Comparison of ENCODE assay signal across 30 cellular contexts in the genomic region with DNA sequence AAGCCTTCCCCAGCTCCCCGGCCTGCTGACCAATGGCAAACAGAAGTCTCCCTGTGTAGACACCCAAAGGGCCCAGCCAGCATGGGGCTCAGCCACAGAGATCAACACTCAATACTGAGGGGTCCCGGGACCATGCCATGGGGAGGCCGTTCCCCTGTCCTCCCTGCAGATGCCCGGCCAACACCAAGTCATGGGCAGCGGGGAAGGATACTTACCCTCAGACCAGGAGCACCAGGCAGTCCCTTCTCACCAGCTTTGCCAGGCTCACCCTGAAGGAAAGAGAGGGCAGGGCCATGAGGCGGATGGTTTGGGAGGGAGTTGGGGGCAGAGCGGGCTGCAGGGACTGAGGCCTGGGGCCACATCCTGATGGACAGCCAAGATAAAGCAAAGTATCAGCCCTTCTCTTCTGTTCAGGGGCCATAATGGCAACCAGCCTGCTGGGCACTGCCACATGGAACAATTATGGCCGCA. TPM values are rescaled to one million over a fixed set of nuclear protein-coding genes. Genes with fewer than 3 reads are reported as not detected.
"Had no signal": no experiment of that assay in that cellular context is flagged by ENCODE, and none has a peak within 500 bp of the region (broad histone marks: within the 10 kb centered on the region; RNA-seq: fewer than 3 reads in every experiment).

No MANE protein-coding gene starts in this region.

- H3K4me3 Mint-ChIP-seq: effector memory CD8-positive, alpha-beta T cell; immature natural killer cell; naive thymus-derived CD4-positive, alpha-beta T cell; nephron; neural progenitor cell had no signal

- H3K27me3 ChIP-seq: thyroid gland, vagina had no signal

- ATAC-seq: effector memory CD8-positive, alpha-beta T cell; naive thymus-derived CD4-positive, alpha-beta T cell; psoas muscle; right cardiac atrium had no signal

- H3K36me3 Mint-ChIP-seq: immature natural killer cell; naive thymus-derived CD4-positive, alpha-beta T cell had no signal

- H3K27ac Mint-ChIP-seq: effector memory CD8-positive, alpha-beta T cell; immature natural killer cell; naive thymus-derived CD4-positive, alpha-beta T cell; neural progenitor cell had no signal

- H2AFZ ChIP-seq: neural progenitor cell had no signal

- DNase-seq: cortex of kidney; effector memory CD8-positive, alpha-beta T cell; erythroblast; esophagus squamous epithelium; foreskin melanocyte; glutamatergic neuron; hypothalamus; immature natural killer cell; islet precursor cell; mesendoderm; midbrain; naive thymus-derived CD4-positive, alpha-beta T cell; psoas muscle; stimulated activated CD4-positive, alpha-beta T cell treated with anti-CD3 and anti-CD28 coated beads, Interleukin-15, amount 100 ng/mL, for 24 hours; stimulated activated CD4-positive, alpha-beta T cell treated with anti-CD3 and anti-CD28 coated beads, Interleukin-4, amount 100 ng/mL, for 1 hour; stimulated activated CD8-positive, alpha-beta memory T cell treated with anti-CD3 and anti-CD28 coated beads, Interleukin-4, amount 100 ng/mL, for 48 hours; stimulated activated naive CD4-positive, alpha-beta T cell treated with Interleukin-2 at 50 U/mL for 16 hours; stomach; thyroid gland; trophoblast cell had no signal

- H3K4me1 Mint-ChIP-seq: immature natural killer cell had no signal

- H3K9me3 ChIP-seq: esophagus squamous epithelium, psoas muscle, stomach, thyroid gland, vagina had no signal

- H3K4me1 ChIP-seq: esophagus squamous epithelium, stomach, vagina had no signal

- H3K9ac ChIP-seq: neural progenitor cell had no signal

- H3K4me2 ChIP-seq: neural progenitor cell had no signal

- H3K4me3 ChIP-seq: esophagus squamous epithelium, neural progenitor cell, psoas muscle, skin epidermis, stomach, thyroid gland, vagina had no signal

- H3K27ac ChIP-seq: esophagus squamous epithelium, neural progenitor cell, psoas muscle, skin epidermis, stomach, thyroid gland, vagina had no signal

- H3K9me3 Mint-ChIP-seq: effector memory CD8-positive, alpha-beta T cell; immature natural killer cell; nephron; neural progenitor cell had no signal

- H3K36me3 ChIP-seq: esophagus squamous epithelium, neural progenitor cell, stomach, thyroid gland, vagina had no signal

RNA-seq across cellular contexts. Expression of gene COL2A1, which starts 19.9 kb away (rescaled TPM):
- total RNA-seq: dermis microvascular lymphatic vessel endothelial cell; esophagus squamous epithelium; lung microvascular endothelial cell; naive thymus-derived CD4-positive, alpha-beta T cell; renal cortical epithelial cell; right cardiac atrium; subcutaneous adipose tissue; thyroid gland; ureter; vagina had no signal
